1 cellular context compared by ENCODE assay signal in the genomic region with DNA sequence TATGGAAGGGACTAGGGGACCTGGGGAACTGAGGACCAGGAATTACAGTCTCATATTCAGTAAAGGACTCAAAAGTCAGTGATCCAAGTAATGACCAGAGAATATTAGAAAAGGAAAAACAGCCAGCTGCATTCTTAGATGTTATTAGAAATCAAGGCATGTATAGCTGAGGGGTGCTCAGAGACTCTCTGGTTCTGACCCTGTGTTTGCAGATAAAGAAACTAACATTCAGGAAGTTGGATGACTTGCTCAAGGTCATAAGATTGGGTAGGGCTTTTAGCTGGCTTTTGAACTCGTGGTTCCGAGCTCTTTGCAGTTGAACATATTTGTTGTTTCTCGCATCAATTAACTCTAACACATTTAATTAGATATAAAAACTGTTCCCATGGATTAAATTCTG.
TF ChIP-seq lines count a peak whose summit lies in the region.

No MANE protein-coding gene starts in this region.

TF ChIP-seq in K562, 482 proteins besides CTCF, POLR2A, EP300 and RAD21 (continued from another document):
- TF ChIP-seq, protein P1, sequence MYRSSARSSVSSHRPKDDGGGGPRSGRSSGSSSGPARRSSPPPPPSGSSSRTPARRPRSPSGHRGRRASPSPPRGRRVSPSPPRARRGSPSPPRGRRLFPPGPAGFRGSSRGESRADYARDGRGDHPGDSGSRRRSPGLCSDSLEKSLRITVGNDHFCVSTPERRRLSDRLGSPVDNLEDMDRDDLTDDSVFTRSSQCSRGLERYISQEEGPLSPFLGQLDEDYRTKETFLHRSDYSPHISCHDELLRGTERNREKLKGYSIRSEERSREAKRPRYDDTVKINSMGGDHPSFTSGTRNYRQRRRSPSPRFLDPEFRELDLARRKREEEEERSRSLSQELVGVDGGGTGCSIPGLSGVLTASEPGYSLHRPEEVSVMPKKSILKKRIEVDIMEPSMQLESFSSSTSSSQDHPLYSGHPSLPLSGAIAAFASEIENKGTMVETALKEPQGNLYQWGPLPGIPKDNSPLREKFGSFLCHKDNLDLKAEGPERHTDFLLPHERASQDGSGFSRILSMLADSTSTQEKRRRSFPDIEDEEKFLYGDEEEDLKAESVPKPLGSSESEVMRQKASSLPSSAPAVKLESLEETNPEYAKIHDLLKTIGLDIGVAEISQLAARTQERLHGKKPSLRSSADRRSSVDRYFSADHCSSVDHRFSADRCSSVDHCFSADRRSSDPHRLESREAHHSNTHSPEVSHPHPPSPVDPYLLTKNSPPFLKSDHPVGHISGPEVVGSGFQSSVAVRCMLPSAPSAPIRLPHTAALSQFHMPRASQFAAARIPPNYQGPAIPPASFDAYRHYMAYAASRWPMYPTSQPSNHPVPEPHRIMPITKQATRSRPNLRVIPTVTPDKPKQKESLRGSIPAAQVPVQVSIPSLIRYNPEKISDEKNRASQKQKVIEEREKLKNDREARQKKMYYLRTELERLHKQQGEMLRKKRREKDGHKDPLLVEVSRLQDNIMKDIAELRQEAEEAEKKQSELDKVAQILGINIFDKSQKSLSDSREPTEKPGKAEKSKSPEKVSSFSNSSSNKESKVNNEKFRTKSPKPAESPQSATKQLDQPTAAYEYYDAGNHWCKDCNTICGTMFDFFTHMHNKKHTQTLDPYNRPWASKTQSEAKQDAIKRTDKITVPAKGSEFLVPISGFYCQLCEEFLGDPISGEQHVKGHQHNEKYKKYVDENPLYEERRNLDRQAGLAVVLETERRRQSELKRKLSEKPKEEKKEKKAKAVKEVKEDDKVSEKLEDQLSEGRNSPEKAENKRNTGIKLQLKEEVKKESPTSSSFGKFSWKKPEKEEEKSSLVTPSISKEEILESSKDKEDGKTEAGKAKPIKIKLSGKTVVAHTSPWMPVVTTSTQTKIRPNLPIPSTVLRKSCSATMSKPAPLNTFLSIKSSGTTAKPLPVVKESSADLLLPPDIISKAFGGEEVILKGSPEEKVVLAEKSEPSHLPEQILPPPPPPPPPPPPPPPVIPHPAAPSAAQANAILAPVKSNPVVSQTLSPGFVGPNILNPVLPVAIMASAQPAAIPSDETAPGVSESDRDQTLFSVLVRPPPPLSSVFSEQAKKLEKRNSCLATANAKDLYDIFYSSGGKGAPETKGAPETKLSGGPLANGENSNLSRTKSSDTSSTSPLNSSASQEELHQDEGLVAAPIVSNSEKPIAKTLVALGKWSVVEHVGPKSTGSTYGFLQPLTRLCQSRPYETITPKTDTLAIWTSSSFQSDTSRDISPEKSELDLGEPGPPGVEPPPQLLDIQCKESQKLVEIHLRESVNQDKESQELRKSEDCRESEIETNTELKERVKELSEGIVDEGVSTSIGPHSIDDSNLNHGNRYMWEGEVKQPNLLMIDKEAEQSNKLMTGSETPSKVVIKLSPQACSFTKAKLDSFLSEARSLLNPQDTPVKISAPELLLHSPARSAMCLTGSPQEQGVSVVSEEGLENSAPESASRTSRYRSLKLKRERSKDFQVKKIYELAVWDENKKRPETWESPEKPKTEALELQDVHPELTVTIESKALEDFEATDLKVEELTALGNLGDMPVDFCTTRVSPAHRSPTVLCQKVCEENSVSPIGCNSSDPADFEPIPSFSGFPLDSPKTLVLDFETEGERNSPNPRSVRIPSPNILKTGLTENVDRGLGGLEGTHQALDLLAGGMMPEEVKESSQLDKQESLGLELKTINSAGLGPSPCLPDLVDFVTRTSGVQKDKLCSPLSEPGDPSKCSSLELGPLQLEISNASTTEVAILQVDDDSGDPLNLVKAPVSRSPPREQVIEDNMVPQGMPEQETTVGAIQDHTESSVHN (IDR thresholded peaks at IDR 0.05; ENCODE audit: borderline replicate concordance in 1 of 2, low read depth in 1 of 2), result no peak
